ENCODE assay signal across 1 cellular context in genomic region chr14:59870277-59871165, GRCh38.
TF ChIP-seq lines count a peak whose summit lies in the region.

A gene with protein sequence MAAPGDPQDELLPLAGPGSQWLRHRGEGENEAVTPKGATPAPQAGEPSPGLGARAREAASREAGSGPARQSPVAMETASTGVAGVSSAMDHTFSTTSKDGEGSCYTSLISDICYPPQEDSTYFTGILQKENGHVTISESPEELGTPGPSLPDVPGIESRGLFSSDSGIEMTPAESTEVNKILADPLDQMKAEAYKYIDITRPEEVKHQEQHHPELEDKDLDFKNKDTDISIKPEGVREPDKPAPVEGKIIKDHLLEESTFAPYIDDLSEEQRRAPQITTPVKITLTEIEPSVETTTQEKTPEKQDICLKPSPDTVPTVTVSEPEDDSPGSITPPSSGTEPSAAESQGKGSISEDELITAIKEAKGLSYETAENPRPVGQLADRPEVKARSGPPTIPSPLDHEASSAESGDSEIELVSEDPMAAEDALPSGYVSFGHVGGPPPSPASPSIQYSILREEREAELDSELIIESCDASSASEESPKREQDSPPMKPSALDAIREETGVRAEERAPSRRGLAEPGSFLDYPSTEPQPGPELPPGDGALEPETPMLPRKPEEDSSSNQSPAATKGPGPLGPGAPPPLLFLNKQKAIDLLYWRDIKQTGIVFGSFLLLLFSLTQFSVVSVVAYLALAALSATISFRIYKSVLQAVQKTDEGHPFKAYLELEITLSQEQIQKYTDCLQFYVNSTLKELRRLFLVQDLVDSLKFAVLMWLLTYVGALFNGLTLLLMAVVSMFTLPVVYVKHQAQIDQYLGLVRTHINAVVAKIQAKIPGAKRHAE (minus strand): TSS chr14:59870776. CDS start chr14:59870630, 146 bp downstream.

TF ChIP-seq in GM12878, 131 proteins besides CTCF, POLR2A, EP300 and RAD21:
- TF ChIP-seq BCLAF1 (IDR thresholded peaks at IDR 0.05) = no peak
- TF ChIP-seq SUZ12 (IDR thresholded peaks at IDR 0.05; ENCODE audit: unreplicated experiment) = peak; percentile 84
TF ChIP-seq in GM12878: peak in this region for 1.
